ENCODE assay signal across 8 cellular contexts in the genomic region with DNA sequence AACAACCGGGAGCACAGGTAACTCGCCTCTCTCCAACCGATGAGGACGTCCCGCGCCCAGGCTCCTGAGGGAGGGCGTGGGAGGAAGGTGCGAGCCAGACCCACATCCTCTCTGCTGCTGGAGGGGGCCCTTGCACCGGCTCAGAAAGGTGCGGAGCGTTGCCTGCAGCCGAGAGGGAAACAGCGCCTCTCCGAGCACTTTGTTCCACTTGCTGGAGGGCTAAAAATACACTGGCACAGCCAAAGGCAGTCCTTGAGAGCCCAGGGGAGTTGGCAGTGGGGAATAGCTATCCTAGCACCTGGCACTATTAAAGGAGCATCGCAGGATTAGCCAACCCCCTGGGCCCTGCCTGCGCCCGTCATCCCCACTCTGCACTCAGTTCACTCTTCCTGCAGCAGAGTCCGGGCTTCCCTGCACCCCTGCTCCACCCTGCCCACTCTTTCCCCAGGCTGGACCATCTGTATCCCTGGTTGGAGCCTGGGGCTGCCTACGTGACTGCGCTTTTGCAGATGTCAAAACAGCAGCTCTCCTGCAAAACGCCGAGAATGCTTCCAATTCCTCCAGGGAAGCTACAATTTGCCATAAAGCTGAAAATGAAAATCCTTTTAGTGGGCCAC.
DNase-seq lines count a peak whose midpoint lies in the region; ATAC-seq, FAIRE-seq and TF ChIP-seq lines count a peak whose summit lies in the region.

No MANE protein-coding gene starts in this region.

- ATAC-seq in GM19395 (IDR thresholded peaks at IDR 0.05; ENCODE audit: unreplicated experiment) (peak; percentile 27), HG03469 (IDR thresholded peaks at IDR 0.05; ENCODE audit: unreplicated experiment) (no peak)

- peak in 2 of 5 donors; percentile 32 to 40 for DNase-seq in CD8-positive, alpha-beta memory T cell
- DNase-seq in inferior parietal cortex (ENCODE audit: extremely low spot score) (peak; percentile 22), MM.1S (no peak), RCC 7860 (ENCODE audit: low spot score) (no peak)
- no peak for DNase-seq in activated CD4-positive, CD25-positive, alpha-beta regulatory T cell treated with anti-CD3 and anti-CD28 coated beads, Interleukin-2, amount 50 U/mL, for 72 hours

- no peaks in the 10 kb centered on the region for H3K9me3 Mint-ChIP-seq in CD8-positive, alpha-beta memory T cell

- no peaks in the 10 kb centered on the region for H3K9me2 ChIP-seq in MM.1S (replicated peaks; ENCODE audit: insufficient read depth, low read length)

- H3K4me1 Mint-ChIP-seq in CD8-positive, alpha-beta memory T cell = peaks cover 31 to 36% (median 34%) of the 10 kb centered on the region in 3 donors

- H3K27ac Mint-ChIP-seq in CD8-positive, alpha-beta memory T cell = peak overlapping the region in 6 of 8 donors; percentile 17 to 84 (median 56)

- TF ChIP-seq CTCF in OCI-LY3 (IDR thresholded peaks at IDR 0.05; ENCODE audit: low read depth, low read length) (0 out of 2 replicates have a peak, but pooled peaks have one; percentile 7), MM.1S (IDR thresholded peaks at IDR 0.05; ENCODE audit: low read length) (no peak)

- H3K9me3 ChIP-seq in CD8-positive, alpha-beta memory T cell (ENCODE audit: low read length) = no peaks in the 10 kb centered on the region
- peaks cover 6% of the 10 kb centered on the region; the same call in 1 of the 2 replicates for H3K9me3 ChIP-seq in OCI-LY3 (ENCODE audit: insufficient read depth, low read length)
- H3K9me3 ChIP-seq in MM.1S (replicated peaks; ENCODE audit: insufficient read depth, low read length) = no peaks in the 10 kb centered on the region

- peak overlapping the region; percentile 8 for H3K4me3 ChIP-seq in CD8-positive, alpha-beta memory T cell (ENCODE audit: low read length)
- H3K4me3 ChIP-seq in OCI-LY3 (ENCODE audit: low read length) (no peak overlapping the region), MM.1S (ENCODE audit: low read length) (no peak overlapping the region)

- H4K20me1 ChIP-seq in OCI-LY3 (ENCODE audit: insufficient read depth, low read length) (no peaks in the 10 kb centered on the region), MM.1S (ENCODE audit: insufficient read depth, low read length) (no peaks in the 10 kb centered on the region)

- peaks cover 2 to 24% of the 10 kb centered on the region in 2 donors for H3K27me3 Mint-ChIP-seq in CD8-positive, alpha-beta memory T cell

- H3F3A ChIP-seq in MM.1S (ENCODE audit: insufficient read depth, low read length) = peaks cover 32% of the 10 kb centered on the region

- no peaks in the 10 kb centered on the region for H3K27me3 ChIP-seq in CD8-positive, alpha-beta memory T cell (ENCODE audit: insufficient read depth, low read length, poor library complexity, severe bottlenecking)
- H3K27me3 ChIP-seq in OCI-LY3 (ENCODE audit: low read depth, low read length) (peaks cover 42% of the 10 kb centered on the region), MM.1S (replicated peaks; ENCODE audit: insufficient read depth, low read length) (no peaks in the 10 kb centered on the region)

- POLR2A ChIA-PET in CD8-positive, alpha-beta memory T cell (lab: Charles Lee) = no interaction called here

- peak overlapping the region in 6 of 7 donors; percentile 43 to 82 (median 62) for H3K4me3 Mint-ChIP-seq in CD8-positive, alpha-beta memory T cell

- H3K4me2 ChIP-seq in OCI-LY3 (ENCODE audit: low read length) (peak overlapping the region; percentile 31), MM.1S (ENCODE audit: low read depth, low read length) (no peak overlapping the region)

- H3K79me2 ChIP-seq in OCI-LY3 (ENCODE audit: low read length) = no peaks in the 10 kb centered on the region
- no peaks in the 10 kb centered on the region for H3K79me2 ChIP-seq in MM.1S (ENCODE audit: low read length)

- no peak for FAIRE-seq in RCC 7860 (lab: Jason Lieb, UNC)

- H3K27ac ChIP-seq in CD8-positive, alpha-beta memory T cell (ENCODE audit: low read depth, low read length) = no peak overlapping the region
- H3K27ac ChIP-seq in OCI-LY3 (ENCODE audit: low read length) (no peak overlapping the region), MM.1S (ENCODE audit: low read length) (no peak overlapping the region)

- H3K36me3 Mint-ChIP-seq in CD8-positive, alpha-beta memory T cell = no peaks in the 10 kb centered on the region

- CTCF ChIA-PET in CD8-positive, alpha-beta memory T cell (lab: Charles Lee) = interaction anchor here (1.7 kb wide), 1 partner anchor 177 kb away, joined by 5 read pairs; no protein-coding TSS in a partner anchor

- H3K4me1 ChIP-seq in CD8-positive, alpha-beta memory T cell (ENCODE audit: insufficient read depth, low read length) = peaks cover 14% of the 10 kb centered on the region
- peaks cover 34% of the 10 kb centered on the region for H3K4me1 ChIP-seq in OCI-LY3 (ENCODE audit: low read length)
- H3K4me1 ChIP-seq in MM.1S (ENCODE audit: low read length) = peaks cover 42% of the 10 kb centered on the region

- no peak overlapping the region for H3K9ac ChIP-seq in OCI-LY3 (ENCODE audit: low read length)
- H3K9ac ChIP-seq in MM.1S (ENCODE audit: low read length) = no peak overlapping the region

- no peaks in the 10 kb centered on the region for H3K36me3 ChIP-seq in CD8-positive, alpha-beta memory T cell (ENCODE audit: insufficient read depth, low read length)
- H3K36me3 ChIP-seq in OCI-LY3 (replicated peaks; ENCODE audit: low read depth, low read length) = peaks cover 6% of the 10 kb centered on the region
- H3K36me3 ChIP-seq in MM.1S (replicated peaks; ENCODE audit: insufficient read depth, low read length) = no peaks in the 10 kb centered on the region

- H2AFZ ChIP-seq in OCI-LY3 (ENCODE audit: low read depth, low read length) = no peak overlapping the region
- no peak overlapping the region for H2AFZ ChIP-seq in MM.1S (ENCODE audit: low read length)
